ENCODE assay signal across 8 cellular contexts in genomic region chr7:30029696-30030095, GRCh38. TPM values are rescaled to one million over a fixed set of nuclear protein-coding genes. Genes with fewer than 3 reads are reported as not detected.
DNase-seq lines count a peak whose midpoint lies in the region; ATAC-seq lines count a peak whose summit lies in the region.

No MANE protein-coding gene starts in this region.

- no peak for ATAC-seq in GM19351 (IDR thresholded peaks at IDR 0.05; ENCODE audit: unreplicated experiment)

- H3K4me3 ChIP-seq in duodenal mucosa (ENCODE audit: low read depth in 1 of 2, low read length in 2 of 2) (peak overlapping the region; percentile 98 to 99), trophoblast cell (ENCODE audit: low read depth, low read length) (no peak overlapping the region)

- H2AFZ ChIP-seq in trophoblast cell (ENCODE audit: insufficient read depth, low read length, poor library complexity), result no peak overlapping the region

- no peaks in the 10 kb centered on the region for H3K27me3 ChIP-seq in duodenal mucosa (ENCODE audit: control insufficient read depth in 1 of 2, insufficient read depth in 2 of 2, low read length in 2 of 2)
- no peaks in the 10 kb centered on the region for H3K27me3 ChIP-seq in trophoblast cell (ENCODE audit: insufficient read depth, low read length)

- H3K9me3 ChIP-seq in ES-I3 (ENCODE audit: control insufficient read depth, insufficient read depth, low read length) (no peaks in the 10 kb centered on the region), duodenal mucosa (ENCODE audit: control insufficient read depth in 1 of 2, low read length in 2 of 2) (no peaks in the 10 kb centered on the region), trophoblast cell (ENCODE audit: insufficient read depth, low read depth, low read length) (no peaks in the 10 kb centered on the region)

- H2BK120ac ChIP-seq in trophoblast cell (ENCODE audit: insufficient read depth, low read length, poor library complexity), result no peak overlapping the region

- WGBS in trophoblast cell (ENCODE audit: extremely low coverage, insufficient coverage, insufficient read length), result no CpG with 5 or more reads among the region's 6 CpGs

- no peak overlapping the region for H2BK12ac ChIP-seq in trophoblast cell (ENCODE audit: low read length)

- intact Hi-C loops in posterior cingulate gyrus (cut with DNase I), result loop anchor here (5.0 to 10.0 kb wide), 2 partner anchors 55 to 103 kb away; partner anchors contain the start of gene MTURN

- H2BK5ac ChIP-seq in trophoblast cell (ENCODE audit: low read depth, low read length, poor library complexity), result no peak overlapping the region

- H4K8ac ChIP-seq in trophoblast cell (ENCODE audit: low read depth, low read length), result no peak overlapping the region

- H3K27ac ChIP-seq in duodenal mucosa (ENCODE audit: low read depth, low read length) (no peak overlapping the region), trophoblast cell (ENCODE audit: low read depth, low read length) (no peak overlapping the region)

- H3K36me3 ChIP-seq in ES-I3 (ENCODE audit: insufficient read depth, low read length) (no peaks in the 10 kb centered on the region), duodenal mucosa (ENCODE audit: control insufficient read depth in 1 of 2, insufficient read depth in 2 of 2, low read length in 2 of 2) (no peaks in the 10 kb centered on the region), trophoblast cell (ENCODE audit: control insufficient read depth in 1 of 2, insufficient read depth in 2 of 2, low read length in 2 of 2) (no peaks in the 10 kb centered on the region)

- H3K4me2 ChIP-seq in trophoblast cell (ENCODE audit: low read length), result peak overlapping the region; percentile 79

- H4K12ac ChIP-seq in trophoblast cell (ENCODE audit: low read depth, low read length), result no peak overlapping the region

- peaks cover 16% of the 10 kb centered on the region for H3K79me1 ChIP-seq in trophoblast cell (ENCODE audit: low read length)

- DNase-seq in LoVo (ENCODE audit: low spot score) (peak; percentile 33), trophoblast cell (no peak), posterior cingulate gyrus (no peak), NCI-H2081 treated with DMSO at 0.1 percent for 48 hours (lab: John Stamatoyannopoulos, UW) (no peak), NCI-H1930 (lab: John Stamatoyannopoulos, UW) (no peak)

- no peak overlapping the region for H4K91ac ChIP-seq in trophoblast cell (ENCODE audit: low read depth, low read length)

- no peak overlapping the region for H3K14ac ChIP-seq in trophoblast cell (ENCODE audit: low read length)

- H2AK5ac ChIP-seq in trophoblast cell (ENCODE audit: low read length), result no peak overlapping the region

- H3K79me2 ChIP-seq in trophoblast cell (ENCODE audit: control insufficient read depth, insufficient read depth, low read length, poor library complexity), result peaks cover 14% of the 10 kb centered on the region

- peaks cover 14% of the 10 kb centered on the region for H3K4me1 ChIP-seq in ES-I3 (ENCODE audit: insufficient read depth, low read length)
- H3K4me1 ChIP-seq in duodenal mucosa (ENCODE audit: control insufficient read depth in 1 of 2, insufficient read depth in 2 of 2, low read length in 2 of 2), result peaks cover 26 to 32% of the 10 kb centered on the region in 2 donors
- peaks cover 2 to 8% of the 10 kb centered on the region in 2 experiments for H3K4me1 ChIP-seq in trophoblast cell (ENCODE audit: control insufficient read depth in 1 of 2, insufficient read depth in 2 of 2, low read length in 2 of 2)

- no peak overlapping the region for H3K23ac ChIP-seq in trophoblast cell (ENCODE audit: low read length)

- peak overlapping the region; percentile 75; the same call in 1 of the 2 replicates for H3K9ac ChIP-seq in ES-I3 (ENCODE audit: low read depth, low read length)
- peak overlapping the region; percentile 8 to 79 for H3K9ac ChIP-seq in duodenal mucosa (ENCODE audit: low read depth in 1 of 2, low read length in 2 of 2)
- H3K9ac ChIP-seq in trophoblast cell (ENCODE audit: low read length), result no peak overlapping the region

- peak overlapping the region; percentile 71 for H3K4ac ChIP-seq in trophoblast cell (ENCODE audit: low read depth, low read length)

- no peak overlapping the region for H3K18ac ChIP-seq in trophoblast cell (ENCODE audit: low read length)

RNA-seq across cellular contexts. Expression of gene PLEKHA8, which starts 1.5 kb away (rescaled TPM):
- polyA plus RNA-seq in trophoblast cell (2013), result 18.2 and 18.6 TPM in 2 replicates

RNA-seq across cellular contexts. Expression of gene FKBP14, which starts 3.2 kb away (rescaled TPM):
- polyA plus RNA-seq in trophoblast cell (2013), result 41.6 and 44.7 TPM in 2 replicates

RNA-seq across cellular contexts. Expression of gene SCRN1, which starts 40.1 kb away (rescaled TPM):
- 44.0 and 47.0 TPM in 2 replicates for polyA plus RNA-seq in trophoblast cell (2013)
